ENCODE assay signal across 12 cellular contexts in the genomic region with DNA sequence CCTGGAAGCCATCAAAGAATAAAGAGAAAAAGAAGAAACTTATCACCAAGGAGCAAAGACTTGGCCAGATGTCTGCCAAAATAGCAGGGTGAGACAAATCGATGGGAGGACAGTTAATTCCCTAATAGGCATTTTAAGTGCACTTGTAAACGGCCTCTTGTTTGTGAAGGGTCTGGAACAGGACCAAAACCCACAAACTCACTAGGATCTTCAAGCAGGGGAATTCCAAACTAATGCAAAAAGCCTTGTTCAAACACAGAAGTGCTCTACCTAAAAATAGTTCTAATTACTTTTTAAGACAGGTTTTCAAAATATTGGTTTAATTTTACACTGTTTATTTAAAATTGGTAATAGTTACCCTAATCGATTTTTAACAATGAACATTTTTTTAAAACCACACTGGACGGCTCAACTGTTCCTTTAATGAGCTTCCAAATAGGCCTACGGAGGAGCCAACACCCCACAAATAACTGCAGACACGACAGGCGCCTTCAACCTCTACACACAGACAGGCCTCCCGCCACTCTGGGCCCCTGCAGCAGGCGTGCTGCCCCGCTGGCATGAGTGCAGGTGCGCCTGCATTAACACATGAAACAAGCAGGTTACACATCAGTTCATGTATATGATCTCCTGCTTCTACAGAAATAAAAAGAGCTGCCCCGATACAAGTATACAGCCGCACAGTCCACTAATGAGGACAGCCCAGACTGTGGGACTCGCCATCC. TPM values are rescaled to one million over a fixed set of nuclear protein-coding genes. Genes with fewer than 3 reads are reported as not detected.
A peak's percentile ranks its signal among the peaks of the same experiment; 100 is the strongest.
DNase-seq lines count a peak whose midpoint lies in the region; ATAC-seq and TF ChIP-seq lines count a peak whose summit lies in the region.
"Had no signal": no experiment of that assay in that cellular context is flagged by ENCODE, and none has a peak within 500 bp of the region (broad histone marks: within the 10 kb centered on the region; RNA-seq: fewer than 3 reads in every experiment).

No MANE protein-coding gene starts in this region.

- no peaks in the 10 kb centered on the region for H3K27me3 ChIP-seq in breast epithelium
- H3K27me3 ChIP-seq in endodermal cell (ENCODE audit: control insufficient read depth, insufficient read depth, low read length, poor library complexity, severe bottlenecking) = no peaks in the 10 kb centered on the region
- no peaks in the 10 kb centered on the region for H3K27me3 ChIP-seq in Karpas-422 (ENCODE audit: low read length)

- WGBS in endodermal cell (ENCODE audit: insufficient coverage in 1 of 2, insufficient read length in 1 of 2), 2 experiments = 89 to 95% methylated on average over 9 to 14 of the region's 14 CpGs

- TF ChIP-seq POLR2A in breast epithelium (IDR thresholded peaks at IDR 0.05) = no peak

- H3K27ac ChIP-seq in breast epithelium (no peak overlapping the region), endodermal cell (ENCODE audit: low read depth, low read length) (no peak overlapping the region), Karpas-422 (ENCODE audit: low read length) (no peak overlapping the region)

- no peaks in the 10 kb centered on the region for H3K4me1 ChIP-seq in breast epithelium
- peaks cover 1% of the 10 kb centered on the region for H3K4me1 ChIP-seq in endodermal cell (ENCODE audit: control insufficient read depth, insufficient read depth, low read length)
- peaks cover 16% of the 10 kb centered on the region for H3K4me1 ChIP-seq in Karpas-422 (ENCODE audit: low read length)

- H2AFZ ChIP-seq in Karpas-422 (ENCODE audit: low read length) = no peak overlapping the region

- TF ChIP-seq CTCF in MCF 10A (IDR thresholded peaks at IDR 0.05; ENCODE audit: unreplicated experiment) (no peak), breast epithelium (IDR thresholded peaks at IDR 0.05) (no peak), endodermal cell (conservative IDR thresholded peaks at IDR 0.05) (no peak)

- H3K4me1 Mint-ChIP-seq in MCF 10A (ENCODE audit: insufficient read depth, unreplicated experiment) (peaks cover 16% of the 10 kb centered on the region), endodermal cell (no peaks in the 10 kb centered on the region)

- H3K4me3 ChIP-seq in breast epithelium (no peak overlapping the region), endodermal cell (ENCODE audit: low read length) (no peak overlapping the region), Karpas-422 (ENCODE audit: low read length) (no peak overlapping the region)

- H3K36me3 Mint-ChIP-seq in MCF 10A (ENCODE audit: insufficient read depth, unreplicated experiment) (peaks cover 39% of the 10 kb centered on the region), endodermal cell (ENCODE audit: low read depth) (peaks cover 62% of the 10 kb centered on the region)

- no peak overlapping the region for H3K4me2 ChIP-seq in Karpas-422 (ENCODE audit: low read depth, low read length, poor library complexity, severe bottlenecking)

- H3K27me3 Mint-ChIP-seq in MCF 10A (ENCODE audit: insufficient read depth, unreplicated experiment) (no peaks in the 10 kb centered on the region), endodermal cell (ENCODE audit: insufficient read depth) (no peaks in the 10 kb centered on the region)
- H3K27me3 Mint-ChIP-seq: activated CD4-positive, alpha-beta T cell treated with anti-CD3 and anti-CD28 coated beads for 36 hours; central memory CD8-positive, alpha-beta T cell had no signal

- CTCF ChIA-PET in MCF 10A (lab: Yijun Ruan, JAX) = interaction anchor here (1.1 to 1.5 kb wide), 2 partner anchors 14 to 43 kb away, joined by 4 read pairs; no protein-coding TSS in a partner anchor

- intact Hi-C loops in MCF 10A (cut with micrococcal nuclease) (no loop called here), breast epithelium (cut with DNase I; ENCODE audit: low total_unique reads) (no loop called here)

- H3K9me3 Mint-ChIP-seq in MCF 10A (ENCODE audit: unreplicated experiment) = no peaks in the 10 kb centered on the region
- H3K9me3 Mint-ChIP-seq in endodermal cell = no peaks in the 10 kb centered on the region
- H3K9me3 Mint-ChIP-seq: central memory CD8-positive, alpha-beta T cell had no signal

- BruUV-seq in MCF 10A (replicated peaks; lab: Mats Ljungman, UMichigan) = no TSS peak

- no peaks in the 10 kb centered on the region for H3K9me2 ChIP-seq in Karpas-422 (replicated peaks; ENCODE audit: insufficient read depth, low read length)

- no peaks in the 10 kb centered on the region for H3K36me3 ChIP-seq in breast epithelium
- peaks cover 49% of the 10 kb centered on the region for H3K36me3 ChIP-seq in endodermal cell (ENCODE audit: control insufficient read depth, insufficient read depth, low read length)
- H3K36me3 ChIP-seq in Karpas-422 (ENCODE audit: insufficient read depth, low read length) = peaks cover 28% of the 10 kb centered on the region

- DNase-seq in MCF 10A (ENCODE audit: unreplicated experiment) = no peak
- DNase-seq in breast epithelium (ENCODE audit: low spot score in 2 of 2) = no peak
- DNase-seq in NCI-H345 (lab: John Stamatoyannopoulos, UW) = peak; percentile 87
- DNase-seq in endodermal cell = peak; percentile 28
- DNase-seq in Karpas-422 = no peak
- no peak for DNase-seq in epidermal melanocyte (ENCODE audit: insufficient read length, low spot score)
- no peak for DNase-seq in NCI-H510A (lab: John Stamatoyannopoulos, UW)
- DNase-seq: ACHN; activated CD4-positive, alpha-beta T cell treated with anti-CD3 and anti-CD28 coated beads for 36 hours; erythroblast had no signal

- peaks cover 65% of the 10 kb centered on the region for H4K20me1 ChIP-seq in Karpas-422 (ENCODE audit: insufficient read depth, low read depth, low read length)

- H3K79me2 ChIP-seq in Karpas-422 (ENCODE audit: low read length) = peaks cover 98% of the 10 kb centered on the region

- H3K4me3 Mint-ChIP-seq in MCF 10A (ENCODE audit: unreplicated experiment) (no peak overlapping the region), endodermal cell (no peak overlapping the region)
- H3K4me3 Mint-ChIP-seq: activated CD4-positive, alpha-beta T cell treated with anti-CD3 and anti-CD28 coated beads for 36 hours; central memory CD8-positive, alpha-beta T cell had no signal

- H3K9me3 ChIP-seq in breast epithelium (no peaks in the 10 kb centered on the region), endodermal cell (ENCODE audit: control insufficient read depth, low read length) (no peaks in the 10 kb centered on the region), Karpas-422 (ENCODE audit: low read length) (no peaks in the 10 kb centered on the region)

- POLR2A ChIA-PET in MCF 10A (lab: Yijun Ruan, JAX) = no interaction called here

- H3K9ac ChIP-seq in endodermal cell (ENCODE audit: extremely low read depth, low read length, poor library complexity, severe bottlenecking) (no peak overlapping the region), Karpas-422 (ENCODE audit: low read length) (no peak overlapping the region)

- H3K27ac Mint-ChIP-seq in MCF 10A (ENCODE audit: low read depth, unreplicated experiment) (peak overlapping the region; percentile 0), endodermal cell (no peak overlapping the region)
- H3K27ac Mint-ChIP-seq: activated CD4-positive, alpha-beta T cell treated with anti-CD3 and anti-CD28 coated beads for 36 hours had no signal

- no peak for ATAC-seq in GM18907 (IDR thresholded peaks at IDR 0.05; ENCODE audit: unreplicated experiment)
- ATAC-seq: activated CD4-positive, alpha-beta T cell treated with anti-CD3 and anti-CD28 coated beads for 36 hours had no signal

RNA-seq across cellular contexts. Expression of a gene that starts 15.8 kb away (rescaled TPM):
- total RNA-seq in MCF 10A (2022) (122 and 147 TPM in 2 replicates), breast epithelium (100 to 1,000 TPM in 1 of 3 donors, 10 to 100 TPM in 2; 84.8 to 128 (median 99.2) TPM), endodermal cell (10 to 100 TPM; 84.0 to 84.8 TPM)
- 75.0 TPM for polyA plus RNA-seq in endodermal cell (2013, experiment 1 of 2)
- polyA plus RNA-seq in endodermal cell (2013, experiment 2 of 2) = 63.5 TPM
- total RNA-seq in Karpas-422 (2014; rRNA removed; shearing (Covaris generic); ENCODE audit: low replicate concordance) = 126 and 148 TPM in 2 replicates

RNA-seq across cellular contexts. Expression of a gene that starts 32.1 kb away (rescaled TPM):
- total RNA-seq in MCF 10A (2022) (59.5 and 62.3 TPM in 2 replicates), breast epithelium (10 to 100 TPM; 64.2 to 64.8 (median 64.4) TPM), endodermal cell (10 to 100 TPM; 79.5 to 96.4 TPM)
- polyA plus RNA-seq in endodermal cell (2013, experiment 1 of 2) = 123 TPM
- polyA plus RNA-seq in endodermal cell (2013, experiment 2 of 2) = 111 TPM
- total RNA-seq in Karpas-422 (2014; rRNA removed; shearing (Covaris generic); ENCODE audit: low replicate concordance) = 70.3 and 80.3 TPM in 2 replicates

Comparison
In these comparisons a context has a peak if more than half of its experiments do, and no peak if none do; other contexts are left out.
1. DNase-seq: peak in NCI-H345 (single experiment) and endodermal cell (single experiment); none in MCF 10A (single experiment), breast epithelium (0 of 2), Karpas-422 (single experiment), epidermal melanocyte (single experiment) and NCI-H510A (single experiment).